ENCODE assay signal across 1 cellular context in genomic region chr22:29799217-29799680, GRCh38.
TF ChIP-seq lines count a peak whose summit lies in the region.

No MANE protein-coding gene starts in this region.

TF ChIP-seq in HepG2, 621 proteins besides CTCF, POLR2A, EP300 and RAD21 (continued from another document and continues in another):
- TF ChIP-seq, protein P1, sequence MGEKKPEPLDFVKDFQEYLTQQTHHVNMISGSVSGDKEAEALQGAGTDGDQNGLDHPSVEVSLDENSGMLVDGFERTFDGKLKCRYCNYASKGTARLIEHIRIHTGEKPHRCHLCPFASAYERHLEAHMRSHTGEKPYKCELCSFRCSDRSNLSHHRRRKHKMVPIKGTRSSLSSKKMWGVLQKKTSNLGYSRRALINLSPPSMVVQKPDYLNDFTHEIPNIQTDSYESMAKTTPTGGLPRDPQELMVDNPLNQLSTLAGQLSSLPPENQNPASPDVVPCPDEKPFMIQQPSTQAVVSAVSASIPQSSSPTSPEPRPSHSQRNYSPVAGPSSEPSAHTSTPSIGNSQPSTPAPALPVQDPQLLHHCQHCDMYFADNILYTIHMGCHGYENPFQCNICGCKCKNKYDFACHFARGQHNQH (CRISPR knock-in tag; IDR thresholded peaks at IDR 0.05) = peak; percentile 54
- TF ChIP-seq HNRNPLL (IDR thresholded peaks at IDR 0.05; ENCODE audit: low read depth, low read length, poor library complexity, severe bottlenecking) (peak; percentile 68), TBP (CRISPR knock-in tag; IDR thresholded peaks at IDR 0.05) (no peak), ZNF577 (CRISPR knock-in tag; IDR thresholded peaks at IDR 0.05; ENCODE audit: borderline replicate concordance, low read depth) (no peak), ZKSCAN8 (CRISPR knock-in tag; IDR thresholded peaks at IDR 0.05; ENCODE audit: borderline replicate concordance) (no peak; the same call in 1 of the 2 replicates), ZNF256 (CRISPR knock-in tag; conservative IDR thresholded peaks at IDR 0.05) (no peak), STAT6 (CRISPR knock-in tag; IDR thresholded peaks at IDR 0.05; ENCODE audit: borderline replicate concordance) (no peak), SRSF1 (optimal IDR thresholded peaks at IDR 0.05; ENCODE audit: low read depth, low read length) (no peak), NR2C2 (CRISPR knock-in tag; IDR thresholded peaks at IDR 0.05; ENCODE audit: borderline replicate concordance) (peak; percentile 78), NFE2L1 (CRISPR knock-in tag; IDR thresholded peaks at IDR 0.05; ENCODE audit: borderline replicate concordance) (peak; percentile 97; the same call in 1 of the 2 replicates), GZF1 (CRISPR knock-in tag; IDR thresholded peaks at IDR 0.05) (no peak), ZNF629 (CRISPR knock-in tag; conservative IDR thresholded peaks at IDR 0.05) (no peak), ZNF556 (CRISPR knock-in tag; IDR thresholded peaks at IDR 0.05; ENCODE audit: borderline replicate concordance) (peak; percentile 49; the same call in 1 of the 2 replicates), HNRNPL (IDR thresholded peaks at IDR 0.05; ENCODE audit: low read depth, low read length) (no peak; the same call in 1 of the 2 replicates), CC2D1A (CRISPR knock-in tag; IDR thresholded peaks at IDR 0.05) (no peak), RFXANK (CRISPR knock-in tag; IDR thresholded peaks at IDR 0.05) (no peak; the same call in 1 of the 2 replicates), TSC22D2 (CRISPR knock-in tag; IDR thresholded peaks at IDR 0.05; ENCODE audit: borderline replicate concordance) (no peak), SP5 (CRISPR knock-in tag; IDR thresholded peaks at IDR 0.05; ENCODE audit: borderline replicate concordance, low read depth) (no peak), ZNF674 (CRISPR knock-in tag; IDR thresholded peaks at IDR 0.05; ENCODE audit: low read depth) (no peak), THYN1 (CRISPR knock-in tag; IDR thresholded peaks at IDR 0.05; ENCODE audit: borderline replicate concordance, low read depth) (no peak), ZNF792 (CRISPR knock-in tag; IDR thresholded peaks at IDR 0.05) (peak; percentile 68; the same call in 1 of the 2 replicates), ZNF296 (CRISPR knock-in tag; conservative IDR thresholded peaks at IDR 0.05) (no peak), ZNF749 (CRISPR knock-in tag; IDR thresholded peaks at IDR 0.05; ENCODE audit: borderline replicate concordance) (no peak), SYNCRIP (IDR thresholded peaks at IDR 0.05; ENCODE audit: insufficient read depth, low read depth, low read length) (no peak), ZNF10 (CRISPR knock-in tag; IDR thresholded peaks at IDR 0.05; ENCODE audit: borderline replicate concordance, low read depth) (no peak), HHEX (CRISPR knock-in tag; IDR thresholded peaks at IDR 0.05) (no peak), SP140L (CRISPR knock-in tag; IDR thresholded peaks at IDR 0.05; ENCODE audit: borderline replicate concordance) (no peak), ELF1 (CRISPR knock-in tag; IDR thresholded peaks at IDR 0.05) (peak; percentile 60), CBFB (CRISPR knock-in tag; IDR thresholded peaks at IDR 0.05) (0 out of 2 replicates have a peak, but pooled peaks have one; percentile 47), HOXD1 (CRISPR knock-in tag; IDR thresholded peaks at IDR 0.05) (no peak), IRF2 (CRISPR knock-in tag; IDR thresholded peaks at IDR 0.05) (no peak), DNMT3B (CRISPR knock-in tag; conservative IDR thresholded peaks at IDR 0.05) (0 out of 2 replicates have a peak, but pooled peaks have one; percentile 70), ZNF367 (CRISPR knock-in tag; IDR thresholded peaks at IDR 0.05; ENCODE audit: borderline replicate concordance) (no peak), NFYC (CRISPR knock-in tag; IDR thresholded peaks at IDR 0.05) (peak; percentile 10; the same call in 1 of the 2 replicates)
- TF ChIP-seq, protein P2, sequence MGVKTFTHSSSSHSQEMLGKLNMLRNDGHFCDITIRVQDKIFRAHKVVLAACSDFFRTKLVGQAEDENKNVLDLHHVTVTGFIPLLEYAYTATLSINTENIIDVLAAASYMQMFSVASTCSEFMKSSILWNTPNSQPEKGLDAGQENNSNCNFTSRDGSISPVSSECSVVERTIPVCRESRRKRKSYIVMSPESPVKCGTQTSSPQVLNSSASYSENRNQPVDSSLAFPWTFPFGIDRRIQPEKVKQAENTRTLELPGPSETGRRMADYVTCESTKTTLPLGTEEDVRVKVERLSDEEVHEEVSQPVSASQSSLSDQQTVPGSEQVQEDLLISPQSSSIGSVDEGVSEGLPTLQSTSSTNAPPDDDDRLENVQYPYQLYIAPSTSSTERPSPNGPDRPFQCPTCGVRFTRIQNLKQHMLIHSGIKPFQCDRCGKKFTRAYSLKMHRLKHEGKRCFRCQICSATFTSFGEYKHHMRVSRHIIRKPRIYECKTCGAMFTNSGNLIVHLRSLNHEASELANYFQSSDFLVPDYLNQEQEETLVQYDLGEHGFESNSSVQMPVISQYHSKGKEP (CRISPR knock-in tag; IDR thresholded peaks at IDR 0.05) = no peak
- TF ChIP-seq, protein P3, sequence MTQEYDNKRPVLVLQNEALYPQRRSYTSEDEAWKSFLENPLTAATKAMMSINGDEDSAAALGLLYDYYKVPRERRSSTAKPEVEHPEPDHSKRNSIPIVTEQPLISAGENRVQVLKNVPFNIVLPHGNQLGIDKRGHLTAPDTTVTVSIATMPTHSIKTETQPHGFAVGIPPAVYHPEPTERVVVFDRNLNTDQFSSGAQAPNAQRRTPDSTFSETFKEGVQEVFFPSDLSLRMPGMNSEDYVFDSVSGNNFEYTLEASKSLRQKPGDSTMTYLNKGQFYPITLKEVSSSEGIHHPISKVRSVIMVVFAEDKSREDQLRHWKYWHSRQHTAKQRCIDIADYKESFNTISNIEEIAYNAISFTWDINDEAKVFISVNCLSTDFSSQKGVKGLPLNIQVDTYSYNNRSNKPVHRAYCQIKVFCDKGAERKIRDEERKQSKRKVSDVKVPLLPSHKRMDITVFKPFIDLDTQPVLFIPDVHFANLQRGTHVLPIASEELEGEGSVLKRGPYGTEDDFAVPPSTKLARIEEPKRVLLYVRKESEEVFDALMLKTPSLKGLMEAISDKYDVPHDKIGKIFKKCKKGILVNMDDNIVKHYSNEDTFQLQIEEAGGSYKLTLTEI (CRISPR knock-in tag; conservative IDR thresholded peaks at IDR 0.05) = no peak
- TF ChIP-seq, protein P4, sequence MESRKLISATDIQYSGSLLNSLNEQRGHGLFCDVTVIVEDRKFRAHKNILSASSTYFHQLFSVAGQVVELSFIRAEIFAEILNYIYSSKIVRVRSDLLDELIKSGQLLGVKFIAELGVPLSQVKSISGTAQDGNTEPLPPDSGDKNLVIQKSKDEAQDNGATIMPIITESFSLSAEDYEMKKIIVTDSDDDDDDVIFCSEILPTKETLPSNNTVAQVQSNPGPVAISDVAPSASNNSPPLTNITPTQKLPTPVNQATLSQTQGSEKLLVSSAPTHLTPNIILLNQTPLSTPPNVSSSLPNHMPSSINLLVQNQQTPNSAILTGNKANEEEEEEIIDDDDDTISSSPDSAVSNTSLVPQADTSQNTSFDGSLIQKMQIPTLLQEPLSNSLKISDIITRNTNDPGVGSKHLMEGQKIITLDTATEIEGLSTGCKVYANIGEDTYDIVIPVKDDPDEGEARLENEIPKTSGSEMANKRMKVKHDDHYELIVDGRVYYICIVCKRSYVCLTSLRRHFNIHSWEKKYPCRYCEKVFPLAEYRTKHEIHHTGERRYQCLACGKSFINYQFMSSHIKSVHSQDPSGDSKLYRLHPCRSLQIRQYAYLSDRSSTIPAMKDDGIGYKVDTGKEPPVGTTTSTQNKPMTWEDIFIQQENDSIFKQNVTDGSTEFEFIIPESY (CRISPR knock-in tag; IDR thresholded peaks at IDR 0.05) = peak; percentile 63; the same call in 1 of the 2 replicates
- TF ChIP-seq, protein P5, sequence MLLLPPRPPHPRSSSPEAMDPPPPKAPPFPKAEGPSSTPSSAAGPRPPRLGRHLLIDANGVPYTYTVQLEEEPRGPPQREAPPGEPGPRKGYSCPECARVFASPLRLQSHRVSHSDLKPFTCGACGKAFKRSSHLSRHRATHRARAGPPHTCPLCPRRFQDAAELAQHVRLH (CRISPR knock-in tag; IDR thresholded peaks at IDR 0.05; ENCODE audit: borderline replicate concordance, low read depth) = peak; percentile 62; the same call in 1 of the 2 replicates
- TF ChIP-seq, protein P6, sequence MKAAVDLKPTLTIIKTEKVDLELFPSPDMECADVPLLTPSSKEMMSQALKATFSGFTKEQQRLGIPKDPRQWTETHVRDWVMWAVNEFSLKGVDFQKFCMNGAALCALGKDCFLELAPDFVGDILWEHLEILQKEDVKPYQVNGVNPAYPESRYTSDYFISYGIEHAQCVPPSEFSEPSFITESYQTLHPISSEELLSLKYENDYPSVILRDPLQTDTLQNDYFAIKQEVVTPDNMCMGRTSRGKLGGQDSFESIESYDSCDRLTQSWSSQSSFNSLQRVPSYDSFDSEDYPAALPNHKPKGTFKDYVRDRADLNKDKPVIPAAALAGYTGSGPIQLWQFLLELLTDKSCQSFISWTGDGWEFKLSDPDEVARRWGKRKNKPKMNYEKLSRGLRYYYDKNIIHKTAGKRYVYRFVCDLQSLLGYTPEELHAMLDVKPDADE (CRISPR knock-in tag; IDR thresholded peaks at IDR 0.05) = no peak
- TF ChIP-seq, protein P7, sequence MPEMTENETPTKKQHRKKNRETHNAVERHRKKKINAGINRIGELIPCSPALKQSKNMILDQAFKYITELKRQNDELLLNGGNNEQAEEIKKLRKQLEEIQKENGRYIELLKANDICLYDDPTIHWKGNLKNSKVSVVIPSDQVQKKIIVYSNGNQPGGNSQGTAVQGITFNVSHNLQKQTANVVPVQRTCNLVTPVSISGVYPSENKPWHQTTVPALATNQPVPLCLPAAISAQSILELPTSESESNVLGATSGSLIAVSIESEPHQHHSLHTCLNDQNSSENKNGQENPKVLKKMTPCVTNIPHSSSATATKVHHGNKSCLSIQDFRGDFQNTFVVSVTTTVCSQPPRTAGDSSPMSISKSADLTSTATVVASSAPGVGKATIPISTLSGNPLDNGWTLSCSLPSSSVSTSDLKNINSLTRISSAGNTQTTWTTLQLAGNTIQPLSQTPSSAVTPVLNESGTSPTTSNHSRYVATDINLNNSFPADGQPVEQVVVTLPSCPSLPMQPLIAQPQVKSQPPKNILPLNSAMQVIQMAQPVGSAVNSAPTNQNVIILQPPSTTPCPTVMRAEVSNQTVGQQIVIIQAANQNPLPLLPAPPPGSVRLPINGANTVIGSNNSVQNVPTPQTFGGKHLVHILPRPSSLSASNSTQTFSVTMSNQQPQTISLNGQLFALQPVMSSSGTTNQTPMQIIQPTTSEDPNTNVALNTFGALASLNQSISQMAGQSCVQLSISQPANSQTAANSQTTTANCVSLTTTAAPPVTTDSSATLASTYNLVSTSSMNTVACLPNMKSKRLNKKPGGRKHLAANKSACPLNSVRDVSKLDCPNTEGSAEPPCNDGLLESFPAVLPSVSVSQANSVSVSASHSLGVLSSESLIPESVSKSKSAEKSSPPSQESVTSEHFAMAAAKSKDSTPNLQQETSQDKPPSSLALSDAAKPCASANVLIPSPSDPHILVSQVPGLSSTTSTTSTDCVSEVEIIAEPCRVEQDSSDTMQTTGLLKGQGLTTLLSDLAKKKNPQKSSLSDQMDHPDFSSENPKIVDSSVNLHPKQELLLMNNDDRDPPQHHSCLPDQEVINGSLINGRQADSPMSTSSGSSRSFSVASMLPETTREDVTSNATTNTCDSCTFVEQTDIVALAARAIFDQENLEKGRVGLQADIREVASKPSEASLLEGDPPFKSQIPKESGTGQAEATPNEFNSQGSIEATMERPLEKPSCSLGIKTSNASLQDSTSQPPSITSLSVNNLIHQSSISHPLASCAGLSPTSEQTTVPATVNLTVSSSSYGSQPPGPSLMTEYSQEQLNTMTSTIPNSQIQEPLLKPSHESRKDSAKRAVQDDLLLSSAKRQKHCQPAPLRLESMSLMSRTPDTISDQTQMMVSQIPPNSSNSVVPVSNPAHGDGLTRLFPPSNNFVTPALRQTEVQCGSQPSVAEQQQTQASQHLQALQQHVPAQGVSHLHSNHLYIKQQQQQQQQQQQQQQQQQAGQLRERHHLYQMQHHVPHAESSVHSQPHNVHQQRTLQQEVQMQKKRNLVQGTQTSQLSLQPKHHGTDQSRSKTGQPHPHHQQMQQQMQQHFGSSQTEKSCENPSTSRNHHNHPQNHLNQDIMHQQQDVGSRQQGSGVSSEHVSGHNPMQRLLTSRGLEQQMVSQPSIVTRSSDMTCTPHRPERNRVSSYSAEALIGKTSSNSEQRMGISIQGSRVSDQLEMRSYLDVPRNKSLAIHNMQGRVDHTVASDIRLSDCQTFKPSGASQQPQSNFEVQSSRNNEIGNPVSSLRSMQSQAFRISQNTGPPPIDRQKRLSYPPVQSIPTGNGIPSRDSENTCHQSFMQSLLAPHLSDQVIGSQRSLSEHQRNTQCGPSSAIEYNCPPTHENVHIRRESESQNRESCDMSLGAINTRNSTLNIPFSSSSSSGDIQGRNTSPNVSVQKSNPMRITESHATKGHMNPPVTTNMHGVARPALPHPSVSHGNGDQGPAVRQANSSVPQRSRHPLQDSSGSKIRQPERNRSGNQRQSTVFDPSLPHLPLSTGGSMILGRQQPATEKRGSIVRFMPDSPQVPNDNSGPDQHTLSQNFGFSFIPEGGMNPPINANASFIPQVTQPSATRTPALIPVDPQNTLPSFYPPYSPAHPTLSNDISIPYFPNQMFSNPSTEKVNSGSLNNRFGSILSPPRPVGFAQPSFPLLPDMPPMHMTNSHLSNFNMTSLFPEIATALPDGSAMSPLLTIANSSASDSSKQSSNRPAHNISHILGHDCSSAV (CRISPR knock-in tag; IDR thresholded peaks at IDR 0.05; ENCODE audit: borderline replicate concordance) = no peak
- TF ChIP-seq, protein P8, sequence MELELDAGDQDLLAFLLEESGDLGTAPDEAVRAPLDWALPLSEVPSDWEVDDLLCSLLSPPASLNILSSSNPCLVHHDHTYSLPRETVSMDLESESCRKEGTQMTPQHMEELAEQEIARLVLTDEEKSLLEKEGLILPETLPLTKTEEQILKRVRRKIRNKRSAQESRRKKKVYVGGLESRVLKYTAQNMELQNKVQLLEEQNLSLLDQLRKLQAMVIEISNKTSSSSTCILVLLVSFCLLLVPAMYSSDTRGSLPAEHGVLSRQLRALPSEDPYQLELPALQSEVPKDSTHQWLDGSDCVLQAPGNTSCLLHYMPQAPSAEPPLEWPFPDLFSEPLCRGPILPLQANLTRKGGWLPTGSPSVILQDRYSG (CRISPR knock-in tag; IDR thresholded peaks at IDR 0.05) = no peak
